ENCODE assay signal across 1 cellular context in genomic region chr1:211280910-211281309, GRCh38.
TF ChIP-seq lines count a peak whose summit lies in the region.

No MANE protein-coding gene starts in this region.

TF ChIP-seq in GM23338, 12 proteins besides CTCF, POLR2A, EP300 and RAD21 (continued from another document):
- no peak for TF ChIP-seq ETS1 (IDR thresholded peaks at IDR 0.05)
- TF ChIP-seq EZH2phosphoT487 (IDR thresholded peaks at IDR 0.05; ENCODE audit: unreplicated experiment), result no peak
- no peak for TF ChIP-seq CREB1 (CRISPR knock-in tag; IDR thresholded peaks at IDR 0.05; ENCODE audit: low read depth)
- no peak for TF ChIP-seq ZNF462 (CRISPR knock-in tag; IDR thresholded peaks at IDR 0.05)
- TF ChIP-seq, protein P1, sequence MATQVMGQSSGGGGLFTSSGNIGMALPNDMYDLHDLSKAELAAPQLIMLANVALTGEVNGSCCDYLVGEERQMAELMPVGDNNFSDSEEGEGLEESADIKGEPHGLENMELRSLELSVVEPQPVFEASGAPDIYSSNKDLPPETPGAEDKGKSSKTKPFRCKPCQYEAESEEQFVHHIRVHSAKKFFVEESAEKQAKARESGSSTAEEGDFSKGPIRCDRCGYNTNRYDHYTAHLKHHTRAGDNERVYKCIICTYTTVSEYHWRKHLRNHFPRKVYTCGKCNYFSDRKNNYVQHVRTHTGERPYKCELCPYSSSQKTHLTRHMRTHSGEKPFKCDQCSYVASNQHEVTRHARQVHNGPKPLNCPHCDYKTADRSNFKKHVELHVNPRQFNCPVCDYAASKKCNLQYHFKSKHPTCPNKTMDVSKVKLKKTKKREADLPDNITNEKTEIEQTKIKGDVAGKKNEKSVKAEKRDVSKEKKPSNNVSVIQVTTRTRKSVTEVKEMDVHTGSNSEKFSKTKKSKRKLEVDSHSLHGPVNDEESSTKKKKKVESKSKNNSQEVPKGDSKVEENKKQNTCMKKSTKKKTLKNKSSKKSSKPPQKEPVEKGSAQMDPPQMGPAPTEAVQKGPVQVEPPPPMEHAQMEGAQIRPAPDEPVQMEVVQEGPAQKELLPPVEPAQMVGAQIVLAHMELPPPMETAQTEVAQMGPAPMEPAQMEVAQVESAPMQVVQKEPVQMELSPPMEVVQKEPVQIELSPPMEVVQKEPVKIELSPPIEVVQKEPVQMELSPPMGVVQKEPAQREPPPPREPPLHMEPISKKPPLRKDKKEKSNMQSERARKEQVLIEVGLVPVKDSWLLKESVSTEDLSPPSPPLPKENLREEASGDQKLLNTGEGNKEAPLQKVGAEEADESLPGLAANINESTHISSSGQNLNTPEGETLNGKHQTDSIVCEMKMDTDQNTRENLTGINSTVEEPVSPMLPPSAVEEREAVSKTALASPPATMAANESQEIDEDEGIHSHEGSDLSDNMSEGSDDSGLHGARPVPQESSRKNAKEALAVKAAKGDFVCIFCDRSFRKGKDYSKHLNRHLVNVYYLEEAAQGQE (IDR thresholded peaks at IDR 0.05; ENCODE audit: unreplicated experiment), result no peak
- no peak for TF ChIP-seq NANOG (IDR thresholded peaks at IDR 0.05; ENCODE audit: borderline replicate concordance)
- no peak for TF ChIP-seq EZH2 (IDR thresholded peaks at IDR 0.05; ENCODE audit: low read depth, unreplicated experiment)
- TF ChIP-seq STAT1 (IDR thresholded peaks at IDR 0.05; ENCODE audit: unreplicated experiment), result no peak
- no peak for TF ChIP-seq POLR2AphosphoS5 (IDR thresholded peaks at IDR 0.05; ENCODE audit: low read depth)
- no peak for TF ChIP-seq ZNF331 (CRISPR knock-in tag; IDR thresholded peaks at IDR 0.05; ENCODE audit: low read depth)
- TF ChIP-seq JUNB (IDR thresholded peaks at IDR 0.05; ENCODE audit: unreplicated experiment), result no peak
